18 cellular contexts compared by ENCODE assay signal in genomic region chr5:107958861-107959260, GRCh38.
"Had no signal": no experiment of that assay in that cellular context is flagged by ENCODE, and none has a peak within 500 bp of the region (broad histone marks: within the 10 kb centered on the region; RNA-seq: fewer than 3 reads in every experiment).

No MANE protein-coding gene starts in this region.

- H3K4me1 Mint-ChIP-seq: memory B cell had no signal

- H3K27ac ChIP-seq: SK-N-MC, stomach had no signal

- H3K27me3 ChIP-seq: stomach had no signal

- H3K36me3 ChIP-seq: stomach had no signal

- H3K4me3 ChIP-seq: mucosa of descending colon, SK-N-MC, stomach had no signal

- DNase-seq: activated CD4-positive, alpha-beta memory T cell treated with anti-CD3 and anti-CD28 coated beads for 36 hours; activated CD4-positive, CD25-positive, alpha-beta regulatory T cell; anterior cingulate cortex; cortex of kidney; effector CD4-positive, alpha-beta T cell; foreskin fibroblast; hypothalamus; kidney glomerular epithelial cell; left ventricle myocardium superior; mucosa of descending colon; right cardiac atrium; small intestine; stimulated activated CD8-positive, alpha-beta memory T cell treated with anti-CD3 and anti-CD28 coated beads, Interleukin-4, amount 100 ng/mL, for 48 hours; stomach had no signal

- H3K27ac Mint-ChIP-seq: activated CD4-positive, alpha-beta memory T cell treated with anti-CD3 and anti-CD28 coated beads for 36 hours; activated T-helper 1 cell treated with anti-CD3 and anti-CD28 coated beads, Interleukin-12 subunit alpha, Interleukin-12 subunit beta, Interleukin-2, Interleukin-4 antibody, amounts not matched to agents 30 ng/mL and 10 ng/mL and 1 ng/mL, durations not matched to agents 14 hours and 24 hours and 36 hours; memory B cell had no signal

- ATAC-seq: left ventricle myocardium superior; mucosa of descending colon; naive thymus-derived CD4-positive, alpha-beta T cell; right cardiac atrium had no signal

- H3K36me3 Mint-ChIP-seq: activated CD4-positive, alpha-beta memory T cell treated with anti-CD3 and anti-CD28 coated beads for 36 hours had no signal

- H3K4me1 ChIP-seq: stomach had no signal

- H3K9me3 ChIP-seq: mucosa of descending colon, stomach had no signal

- H3K27me3 Mint-ChIP-seq: activated CD4-positive, alpha-beta memory T cell treated with anti-CD3 and anti-CD28 coated beads for 36 hours; memory B cell; naive thymus-derived CD4-positive, alpha-beta T cell had no signal

- H3K4me3 Mint-ChIP-seq: activated CD4-positive, alpha-beta memory T cell treated with anti-CD3 and anti-CD28 coated beads for 36 hours; activated T-helper 1 cell treated with anti-CD3 and anti-CD28 coated beads, Interleukin-12 subunit alpha, Interleukin-12 subunit beta, Interleukin-2, Interleukin-4 antibody, amounts not matched to agents 30 ng/mL and 10 ng/mL and 1 ng/mL, durations not matched to agents 14 hours and 24 hours and 36 hours; memory B cell; naive thymus-derived CD4-positive, alpha-beta T cell had no signal

- H3K9me3 Mint-ChIP-seq: activated CD4-positive, alpha-beta memory T cell treated with anti-CD3 and anti-CD28 coated beads for 36 hours; activated T-helper 1 cell treated with anti-CD3 and anti-CD28 coated beads, Interleukin-12 subunit alpha, Interleukin-12 subunit beta, Interleukin-2, Interleukin-4 antibody, amounts not matched to agents 30 ng/mL and 10 ng/mL and 1 ng/mL, durations not matched to agents 14 hours and 24 hours and 36 hours had no signal
